ENCODE assay signal across 1 cellular context in genomic region chr1:84480658-84481057, GRCh38.
TF ChIP-seq lines count a peak whose summit lies in the region.

No MANE protein-coding gene starts in this region.

TF ChIP-seq in WTC11, 78 proteins besides CTCF, POLR2A, EP300 and RAD21:
- no peak for TF ChIP-seq NFYB (CRISPR knock-in tag; conservative IDR thresholded peaks at IDR 0.05; ENCODE audit: low read depth)
- no peak for TF ChIP-seq ZNF416 (CRISPR knock-in tag; IDR thresholded peaks at IDR 0.05)
- no peak for TF ChIP-seq ZBTB43 (CRISPR knock-in tag; IDR thresholded peaks at IDR 0.05)
- no peak for TF ChIP-seq AR (CRISPR knock-in tag; IDR thresholded peaks at IDR 0.05)
- no peak for TF ChIP-seq HMGA2 (CRISPR knock-in tag; IDR thresholded peaks at IDR 0.05)
- TF ChIP-seq ELF4 (CRISPR knock-in tag; IDR thresholded peaks at IDR 0.05; ENCODE audit: low read depth): no peak
- no peak for TF ChIP-seq NR3C1 (CRISPR knock-in tag; conservative IDR thresholded peaks at IDR 0.05; ENCODE audit: low read depth)
- no peak for TF ChIP-seq SOX15 (CRISPR knock-in tag; IDR thresholded peaks at IDR 0.05)
- no peak for TF ChIP-seq ARID4B (CRISPR knock-in tag; IDR thresholded peaks at IDR 0.05; ENCODE audit: borderline replicate concordance)
- TF ChIP-seq ATF6 (CRISPR knock-in tag; IDR thresholded peaks at IDR 0.05): no peak
- no peak for TF ChIP-seq RELA (CRISPR knock-in tag; IDR thresholded peaks at IDR 0.05; ENCODE audit: borderline replicate concordance)
